In genomic region chr7:69967699-69968450, GRCh38 we compare ENCODE assay signal across 11 cellular contexts.
A peak's percentile ranks its signal among the peaks of the same experiment; 100 is the strongest.
DNase-seq lines count a peak whose midpoint lies in the region; ATAC-seq and TF ChIP-seq lines count a peak whose summit lies in the region.
"Had no signal": no experiment of that assay in that cellular context is flagged by ENCODE, and none has a peak within 500 bp of the region (broad histone marks: within the 10 kb centered on the region; RNA-seq: fewer than 3 reads in every experiment).

No MANE protein-coding gene starts in this region.

- no peak for DNase-seq in coronary artery (ENCODE audit: low spot score)
- peak; percentile 25 for DNase-seq in mesendoderm
- no peak for DNase-seq in midbrain (lab: John Stamatoyannopoulos, UW)
- no peak for DNase-seq in HuH-7 (ENCODE audit: low spot score)
- no peak for DNase-seq in NCI-H1417 treated with DMSO at 0.1 percent for 48 hours (lab: John Stamatoyannopoulos, UW)
- no peak for DNase-seq in HEK293T (ENCODE audit: extremely low spot score)
- DNase-seq: AML-193, NCI-H748 treated with DMSO at 0.1 percent for 48 hours, sigmoid colon had no signal

- H3K56ac ChIP-seq in mesendoderm (ENCODE audit: low read length), result no peak overlapping the region

- peak; percentile 62 for ATAC-seq in HG02981 (IDR thresholded peaks at IDR 0.05; ENCODE audit: unreplicated experiment)

- H3K4me1 ChIP-seq in mesendoderm (ENCODE audit: control insufficient read depth, low read depth, low read length), result peaks cover 5% of the 10 kb centered on the region

- no peak overlapping the region for H2BK120ac ChIP-seq in mesendoderm (ENCODE audit: low read depth, low read length)

- H3K79me1 ChIP-seq in mesendoderm (ENCODE audit: low read length), result no peaks in the 10 kb centered on the region

- H3K27ac ChIP-seq in coronary artery (no peak overlapping the region), mesendoderm (ENCODE audit: low read depth, low read length) (no peak overlapping the region)

- CTCF ChIA-PET in HEK293T (lab: Yijun Ruan, JAX), result no interaction called here

- H3K9ac ChIP-seq in mesendoderm (ENCODE audit: low read length), result no peak overlapping the region

- TF ChIP-seq CTCF in coronary artery (IDR thresholded peaks at IDR 0.05), result no peak

- H2AK5ac ChIP-seq in mesendoderm (ENCODE audit: low read length), result no peak overlapping the region

- H3K27me3 ChIP-seq in mesendoderm (ENCODE audit: insufficient read depth, low read length, poor library complexity), result no peaks in the 10 kb centered on the region
- H3K27me3 ChIP-seq: sigmoid colon had no signal

- no peak overlapping the region for H4K5ac ChIP-seq in mesendoderm (ENCODE audit: low read length)

- WGBS in mesendoderm (ENCODE audit: extremely low coverage, insufficient coverage, low lambda C conversion rate), result no CpG with 5 or more reads among the region's 3 CpGs

- no peak overlapping the region for H3K23ac ChIP-seq in mesendoderm (ENCODE audit: low read length)

- no peak overlapping the region for H4K8ac ChIP-seq in mesendoderm (ENCODE audit: low read depth, low read length)

- H3K18ac ChIP-seq in mesendoderm (ENCODE audit: low read length), result no peak overlapping the region

- no peak overlapping the region for H2BK15ac ChIP-seq in mesendoderm (replicated peaks; ENCODE audit: low read depth)

- POLR2A ChIA-PET in HEK293T (lab: Yijun Ruan, JAX), result no interaction called here

- H3K4me2 ChIP-seq in mesendoderm (ENCODE audit: low read length), result no peak overlapping the region

- no peaks in the 10 kb centered on the region for H3K36me3 ChIP-seq in mesendoderm (ENCODE audit: control insufficient read depth, insufficient read depth, low read length)
- H3K36me3 ChIP-seq: sigmoid colon had no signal

- H3K4me3 ChIP-seq in GM08714 (ENCODE audit: low read length), result peak overlapping the region; percentile 16; the same call in 1 of the 2 replicates
- peak overlapping the region; percentile 58 for H3K4me3 ChIP-seq in coronary artery
- no peak overlapping the region for H3K4me3 ChIP-seq in mesendoderm (ENCODE audit: low read length)
- H3K4me3 ChIP-seq: sigmoid colon had no signal

- no peak overlapping the region for H2BK5ac ChIP-seq in mesendoderm (ENCODE audit: low read length)

- no peak overlapping the region for H3K4ac ChIP-seq in mesendoderm (ENCODE audit: low read depth, low read length)

- H3K79me2 ChIP-seq in mesendoderm (ENCODE audit: control insufficient read depth, insufficient read depth, low read length), result no peaks in the 10 kb centered on the region

TF ChIP-seq in HEK293T, 16 proteins besides CTCF, POLR2A, EP300 and RAD21:
- no peak for TF ChIP-seq ELF4 (IDR thresholded peaks at IDR 0.05)
- TF ChIP-seq FOXK2 (IDR thresholded peaks at IDR 0.05), result no peak
- no peak for TF ChIP-seq FOXM1 (IDR thresholded peaks at IDR 0.05; ENCODE audit: borderline replicate concordance)
- no peak for TF ChIP-seq SUZ12 (IDR thresholded peaks at IDR 0.05)
- no peak for TF ChIP-seq CTBP1 (IDR thresholded peaks at IDR 0.05; ENCODE audit: borderline replicate concordance)
